8 cellular contexts compared by ENCODE assay signal in genomic region chr19:52189745-52190678, GRCh38. TPM values are rescaled to one million over a fixed set of nuclear protein-coding genes. Genes with fewer than 3 reads are reported as not detected.
A peak's percentile ranks its signal among the peaks of the same experiment; 100 is the strongest.
DNase-seq lines count a peak whose midpoint lies in the region; ATAC-seq, FAIRE-seq and TF ChIP-seq lines count a peak whose summit lies in the region.

Gene PPP2R1A (plus strand): TSS chr19:52190052. CDS start chr19:52190097, 45 bp downstream.

- FAIRE-seq in islet of Langerhans (lab: Jason Lieb, UNC), result peak; percentile 100

- ATAC-seq in GM19043 (IDR thresholded peaks at IDR 0.05; ENCODE audit: low read depth, unreplicated experiment), result peak; percentile 84
- peak; percentile 91 for ATAC-seq in HG03378 (IDR thresholded peaks at IDR 0.05; ENCODE audit: unreplicated experiment)

- H3K4me3 ChIP-seq in AG10803 (ENCODE audit: low read length), result peak within 1 kb of the TSS; percentile 90

- no peak for TF ChIP-seq CTCF in AG10803 (conservative IDR thresholded peaks at IDR 0.05; ENCODE audit: low read length)

- DNase-seq in AG10803 (ENCODE audit: low read depth), result peak; percentile 100
- DNase-seq in NCI-H460 (ENCODE audit: extremely low read depth, low read depth), result peak; percentile 100
- peak; percentile 96 for DNase-seq in activated CD4-positive, CD25-positive, alpha-beta regulatory T cell treated with anti-CD3 and anti-CD28 coated beads, Interleukin-2, amount 50 U/mL, for 72 hours
- peak; percentile 99 to 100 for DNase-seq in cerebellar nuclear complex (lab: John Stamatoyannopoulos, UW)
- peak; percentile 95 for DNase-seq in stimulated activated CD4-positive, alpha-beta T cell treated with anti-CD3 and anti-CD28 coated beads, Interleukin-12 subunit alpha, Interleukin-12 subunit beta, amount 100 ng/mL, for 4 hours

RNA-seq across cellular contexts. Expression of gene PPP2R1A, which starts in this region (rescaled TPM):
- total RNA-seq in NCI-H460 (2014; rRNA removed; shearing (Covaris generic)), result 104 and 111 TPM in 2 replicates
- polyA plus RNA-seq in NCI-H460 (2014; cell fraction: nucleus; rRNA removed), result 108 and 116 TPM in 2 replicates

Comparison
In these comparisons a context has a peak if more than half of its experiments do, and no peak if none do; other contexts are left out.
1. Peak in every context shown above with its lines: DNase-seq, ATAC-seq and H3K4me3 ChIP-seq.